17 cellular contexts compared by ENCODE assay signal in genomic region chr12:124397399-124397679, GRCh38.
DNase-seq lines count a peak whose midpoint lies in the region; ATAC-seq and TF ChIP-seq lines count a peak whose summit lies in the region.
"Had no signal": no experiment of that assay in that cellular context is flagged by ENCODE, and none has a peak within 500 bp of the region (broad histone marks: within the 10 kb centered on the region; RNA-seq: fewer than 3 reads in every experiment).

No MANE protein-coding gene starts in this region.

- CTCF ChIA-PET in GM10248 (lab: Yijun Ruan, JAX), result interaction anchor here (1.5 kb wide), 1 partner anchor 371 kb away, joined by 3 read pairs; no protein-coding TSS in a partner anchor

- DNase-seq in NCI-H1694 treated with DMSO at 0.1 percent for 48 hours (lab: John Stamatoyannopoulos, UW) (peak; percentile 57), dorsolateral prefrontal cortex (no peak), sigmoid colon (no peak), GM20000 (ENCODE audit: low spot score) (no peak), omental fat pad (ENCODE audit: low spot score) (no peak), GM10248 (ENCODE audit: extremely low spot score) (no peak), HCEC 1CT (no peak)
- DNase-seq: activated CD4-positive, alpha-beta T cell treated with anti-CD3 and anti-CD28 coated beads for 1 hour; activated CD8-positive, alpha-beta memory T cell treated with anti-CD3 and anti-CD28 coated beads, Interleukin-2, amount 50 U/mL, for 48 hours; activated naive CD4-positive, alpha-beta T cell treated with Interleukin-2 at 50 U/mL for 16 hours; hippocampal formation; NCI-H1417 treated with DMSO at 0.1 percent for 48 hours; NCI-H226; occipital lobe; SJCRH30 had no signal

- intact Hi-C loops in dorsolateral prefrontal cortex (cut with DNase I) (loop anchor here in 1 of 2 donors (5.0 kb wide), 1 partner anchor 60 kb away; no protein-coding TSS in a partner anchor), sigmoid colon (cut with DNase I) (no loop called here)

- no peaks in the 10 kb centered on the region for H3K27me3 ChIP-seq in dorsolateral prefrontal cortex
- H3K27me3 ChIP-seq in sigmoid colon, result no peaks in the 10 kb centered on the region
- H3K27me3 ChIP-seq: SJCRH30 had no signal

- POLR2A ChIA-PET in GM10248 (lab: Yijun Ruan, JAX), result no interaction called here

- no peak for ATAC-seq in omental fat pad (ENCODE audit: low FRiP score)

- H3K4me1 ChIP-seq in sigmoid colon, result peaks cover 0 to 97% (median 91%) of the 10 kb centered on the region in 4 donors

- TF ChIP-seq POLR2A in sigmoid colon (IDR thresholded peaks at IDR 0.05), result no peak

- H3K4me3 ChIP-seq in dorsolateral prefrontal cortex (no peak overlapping the region), sigmoid colon (no peak overlapping the region)
- H3K4me3 ChIP-seq: mucosa of descending colon, SJCRH30 had no signal

- no peak for TF ChIP-seq EP300 in sigmoid colon (IDR thresholded peaks at IDR 0.05)

- peaks cover 0 to 46% (median 21%) of the 10 kb centered on the region in 4 donors for H3K36me3 ChIP-seq in sigmoid colon

- H3K9me3 ChIP-seq in sigmoid colon, result no peaks in the 10 kb centered on the region
- H3K9me3 ChIP-seq: mucosa of descending colon, SJCRH30 had no signal

- TF ChIP-seq CTCF in 22Rv1 (IDR thresholded peaks at IDR 0.05), result no peak
- TF ChIP-seq CTCF in dorsolateral prefrontal cortex (IDR thresholded peaks at IDR 0.05 in 54 of 56, conservative IDR thresholded peaks at IDR 0.05 in 2 of 56; ENCODE audit: low read depth in 1 of 56, partially characterized antibody in 56 of 56), result no peak
- TF ChIP-seq CTCF in sigmoid colon (IDR thresholded peaks at IDR 0.05), result no peak
- TF ChIP-seq CTCF in GM20000 (IDR thresholded peaks at IDR 0.05; ENCODE audit: extremely low read depth, missing control alignments), result no peak
- TF ChIP-seq CTCF in omental fat pad (IDR thresholded peaks at IDR 0.05), result no peak
- TF ChIP-seq CTCF in GM10248 (IDR thresholded peaks at IDR 0.05; ENCODE audit: control extremely low read depth, extremely low read depth, low read depth, missing control alignments), result no peak

- WGBS in sigmoid colon, 2 donors, result 17 to 65% methylated on average over 7 of the region's 7 CpGs

- H3K27ac ChIP-seq in 22Rv1 (peak overlapping the region; percentile 63), dorsolateral prefrontal cortex (peak overlapping the region in 55 of 59 donors; percentile 25 to 99 (median 86)), sigmoid colon (peak overlapping the region; percentile 94 to 99 (median 96))
- H3K27ac ChIP-seq: SJCRH30 had no signal
